Comparison of ENCODE assay signal across 1 cellular context in genomic region chr4:41217020-41217333, GRCh38.
TF ChIP-seq lines count a peak whose summit lies in the region.

No MANE protein-coding gene starts in this region.

TF ChIP-seq in GM23338, 12 proteins besides CTCF, POLR2A, EP300 and RAD21 (continued from another document):
- TF ChIP-seq ETS1 (IDR thresholded peaks at IDR 0.05) (no peak), EZH2 (IDR thresholded peaks at IDR 0.05; ENCODE audit: low read depth, unreplicated experiment) (no peak), STAT1 (IDR thresholded peaks at IDR 0.05; ENCODE audit: unreplicated experiment) (no peak), CREB1 (CRISPR knock-in tag; IDR thresholded peaks at IDR 0.05; ENCODE audit: low read depth) (no peak), ZNF331 (CRISPR knock-in tag; IDR thresholded peaks at IDR 0.05; ENCODE audit: low read depth) (no peak), POLR2AphosphoS5 (IDR thresholded peaks at IDR 0.05; ENCODE audit: low read depth) (no peak), EZH2phosphoT487 (IDR thresholded peaks at IDR 0.05; ENCODE audit: unreplicated experiment) (no peak)
